ENCODE assay signal across 25 cellular contexts in genomic region chr2:205834776-205835175, GRCh38.
DNase-seq lines count a peak whose midpoint lies in the region; ATAC-seq and TF ChIP-seq lines count a peak whose summit lies in the region.
"Had no signal": no experiment of that assay in that cellular context is flagged by ENCODE, and none has a peak within 500 bp of the region (broad histone marks: within the 10 kb centered on the region; RNA-seq: fewer than 3 reads in every experiment).

No MANE protein-coding gene starts in this region.

- TF ChIP-seq EP300 in gastroesophageal sphincter (IDR thresholded peaks at IDR 0.05) = no peak

- ATAC-seq in GM18502 (IDR thresholded peaks at IDR 0.05; ENCODE audit: poor library complexity, unreplicated experiment) (peak; percentile 78), gastroesophageal sphincter (no peak), HG03460 (IDR thresholded peaks at IDR 0.05; ENCODE audit: unreplicated experiment) (no peak)
- ATAC-seq: gastrocnemius medialis, T-helper 17 cell had no signal

- H3K27ac ChIP-seq in gastroesophageal sphincter (peak overlapping the region; percentile 48 to 77 (median 74)), rectal smooth muscle tissue (ENCODE audit: low read depth, low read length) (peak overlapping the region; percentile 91)
- H3K27ac ChIP-seq: C4-2B, epithelial cell of prostate, gastrocnemius medialis, VCaP had no signal

- H3K4me1 ChIP-seq in gastroesophageal sphincter (peaks cover 0 to 46% (median 5%) of the 10 kb centered on the region in 3 donors), rectal smooth muscle tissue (ENCODE audit: control insufficient read depth, insufficient read depth, low read length) (peaks cover 23% of the 10 kb centered on the region)
- H3K4me1 ChIP-seq: gastrocnemius medialis had no signal

- no peak for TF ChIP-seq CTCF in gastroesophageal sphincter (IDR thresholded peaks at IDR 0.05)

- H3K4me3 ChIP-seq in gastroesophageal sphincter (no peak overlapping the region), rectal smooth muscle tissue (ENCODE audit: low read length) (no peak overlapping the region)
- H3K4me3 ChIP-seq: gastrocnemius medialis had no signal

- no peaks in the 10 kb centered on the region for H3K27me3 ChIP-seq in gastroesophageal sphincter
- no peaks in the 10 kb centered on the region for H3K27me3 ChIP-seq in rectal smooth muscle tissue (ENCODE audit: control insufficient read depth, insufficient read depth, low read length)
- H3K27me3 ChIP-seq: gastrocnemius medialis had no signal

- no peak overlapping the region for H3K9ac ChIP-seq in rectal smooth muscle tissue (ENCODE audit: low read length)

- DNase-seq in NCI-H226 (peak; percentile 53), C1 segment of cervical spinal cord (lab: John Stamatoyannopoulos, UW) (no peak), NCI-H2196 (lab: John Stamatoyannopoulos, UW; ENCODE audit: unreplicated experiment) (no peak)
- DNase-seq in activated naive CD4-positive, alpha-beta T cell (lab: John Stamatoyannopoulos, UW) = no peak
- DNase-seq: ACHN; activated CD4-positive, alpha-beta T cell treated with anti-CD3 and anti-CD28 coated beads, Interleukin-2, amount 50 U/mL, for 1 hour; activated CD8-positive, alpha-beta memory T cell treated with anti-CD3 and anti-CD28 coated beads, Interleukin-2, amount 50 U/mL, for 4 hours; activated effector memory CD4-positive, alpha-beta T cell treated with Interleukin-2 at 50 U/mL for 16 hours; amniotic stem cell; gastrocnemius medialis; Kasumi-1; kidney glomerular epithelial cell; NCI-H1105; NCI-H2029 treated with DMSO at 0.1 percent for 48 hours; nucleus accumbens; retina; stimulated activated CD8-positive, alpha-beta memory T cell treated with anti-CD3 and anti-CD28 coated beads, Interleukin-4, amount 100 ng/mL, for 48 hours; T-helper 17 cell had no signal

- H3K9me3 ChIP-seq in gastroesophageal sphincter = no peaks in the 10 kb centered on the region
- H3K9me3 ChIP-seq: gastrocnemius medialis had no signal

- 10 to 20% methylated on average over 2 to 3 of the region's 3 CpGs for WGBS in gastroesophageal sphincter (ENCODE audit: low coverage in 1 of 2), 2 donors

- H3K36me3 ChIP-seq in gastroesophageal sphincter = no peaks in the 10 kb centered on the region
- H3K36me3 ChIP-seq in rectal smooth muscle tissue (ENCODE audit: control insufficient read depth, insufficient read depth, low read length) = no peaks in the 10 kb centered on the region
- H3K36me3 ChIP-seq: gastrocnemius medialis had no signal

- TF ChIP-seq POLR2A in gastroesophageal sphincter (IDR thresholded peaks at IDR 0.05) = no peak
